In genomic region chr7:130732980-130733865, GRCh38 we compare ENCODE assay signal across 8 cellular contexts. TPM values are rescaled to one million over a fixed set of nuclear protein-coding genes. Genes with fewer than 3 reads are reported as not detected.
DNase-seq lines count a peak whose midpoint lies in the region; ATAC-seq and TF ChIP-seq lines count a peak whose summit lies in the region.

No MANE protein-coding gene starts in this region.

- peaks cover 0 to 18% (median 12%) of the 10 kb centered on the region in 5 donors for H3K9me3 Mint-ChIP-seq in CD8-positive, alpha-beta memory T cell

- TF ChIP-seq CTCF in WERI-Rb-1 (IDR thresholded peaks at IDR 0.05; ENCODE audit: low read depth, low read length) (peak; percentile 37), epithelial cell of proximal tubule (conservative IDR thresholded peaks at IDR 0.05; ENCODE audit: low read depth, low read length) (no peak)

- no peaks in the 10 kb centered on the region for H3K9me3 ChIP-seq in CD8-positive, alpha-beta memory T cell (ENCODE audit: low read length)
- H3K9me3 ChIP-seq in WERI-Rb-1 (ENCODE audit: severe bottlenecking) (no peaks in the 10 kb centered on the region), neuron (ENCODE audit: low read length) (peaks cover 17% of the 10 kb centered on the region)

- DNase-seq in CD8-positive, alpha-beta memory T cell: peak in 1 of 5 donors; percentile 24
- peak; percentile 22 for DNase-seq in HPDE6-E6E7 (ENCODE audit: extremely low spot score)
- peak; percentile 72 for DNase-seq in WERI-Rb-1
- no peak for DNase-seq in epithelial cell of proximal tubule (ENCODE audit: low read depth)
- DNase-seq in anterior cingulate cortex (lab: John Stamatoyannopoulos, UW): no peak

- no peak overlapping the region for H3K27ac ChIP-seq in CD8-positive, alpha-beta memory T cell (ENCODE audit: low read depth, low read length)
- peak overlapping the region; percentile 44; the same call in 1 of the 2 replicates for H3K27ac ChIP-seq in WERI-Rb-1

- CTCF ChIA-PET in CD8-positive, alpha-beta memory T cell (lab: Charles Lee): no interaction called here

- H3K4me1 Mint-ChIP-seq in CD8-positive, alpha-beta memory T cell: peaks cover 6 to 15% (median 11%) of the 10 kb centered on the region in 3 donors

- peak overlapping the region in 2 of 8 donors; percentile 31 to 91 for H3K27ac Mint-ChIP-seq in CD8-positive, alpha-beta memory T cell

- no peak overlapping the region for H3K4me3 ChIP-seq in CD8-positive, alpha-beta memory T cell (ENCODE audit: low read length)
- H3K4me3 ChIP-seq in WERI-Rb-1 (ENCODE audit: low read depth, low read length) (peak overlapping the region; percentile 75), epithelial cell of proximal tubule (ENCODE audit: low read depth, low read length) (peak overlapping the region; percentile 60), neuron (ENCODE audit: low read length) (peak overlapping the region; percentile 47)

- no peak for ATAC-seq in GM18870 (IDR thresholded peaks at IDR 0.05; ENCODE audit: unreplicated experiment)
- no peak for ATAC-seq in HG03457 (IDR thresholded peaks at IDR 0.05; ENCODE audit: unreplicated experiment)

- peaks cover 44% of the 10 kb centered on the region for H3K27me3 ChIP-seq in CD8-positive, alpha-beta memory T cell (ENCODE audit: insufficient read depth, low read length, poor library complexity, severe bottlenecking)
- no peaks in the 10 kb centered on the region for H3K27me3 ChIP-seq in WERI-Rb-1 (ENCODE audit: insufficient read depth, low read depth, severe bottlenecking)
- peaks cover 44% of the 10 kb centered on the region for H3K27me3 ChIP-seq in neuron (ENCODE audit: insufficient read depth, low read length)

- H3K4me1 ChIP-seq in CD8-positive, alpha-beta memory T cell (ENCODE audit: insufficient read depth, low read length): no peaks in the 10 kb centered on the region
- no peaks in the 10 kb centered on the region for H3K4me1 ChIP-seq in neuron (ENCODE audit: insufficient read depth, low read length)

- peak overlapping the region; percentile 65 to 79 (median 76) for H3K4me3 Mint-ChIP-seq in CD8-positive, alpha-beta memory T cell

- no peaks in the 10 kb centered on the region for H3K36me3 Mint-ChIP-seq in CD8-positive, alpha-beta memory T cell

- H2AFZ ChIP-seq in neuron (ENCODE audit: low read depth, low read length): peak overlapping the region; percentile 78

- peaks cover 75 to 88% of the 10 kb centered on the region in 2 donors for H3K27me3 Mint-ChIP-seq in CD8-positive, alpha-beta memory T cell

- POLR2A ChIA-PET in CD8-positive, alpha-beta memory T cell (lab: Charles Lee): no interaction called here

- H3K36me3 ChIP-seq in CD8-positive, alpha-beta memory T cell (ENCODE audit: insufficient read depth, low read length): no peaks in the 10 kb centered on the region
- H3K36me3 ChIP-seq in WERI-Rb-1 (no peaks in the 10 kb centered on the region), neuron (ENCODE audit: insufficient read depth, low read length) (no peaks in the 10 kb centered on the region)

RNA-seq across cellular contexts. Expression of gene KLF14, which starts 0.8 kb away (rescaled TPM):
- total RNA-seq in CD8-positive, alpha-beta memory T cell: not detected
- polyA plus RNA-seq in CD8-positive, alpha-beta memory T cell: not detected
- total RNA-seq in epithelial cell of proximal tubule: 0.14 TPM in 1 of 2 replicates, not detected in the other

RNA-seq across cellular contexts. Expression of gene TSGA13, which starts 46.9 kb away (rescaled TPM):
- total RNA-seq in CD8-positive, alpha-beta memory T cell: not detected
- not detected for polyA plus RNA-seq in CD8-positive, alpha-beta memory T cell
- not detected in 2 replicates for total RNA-seq in epithelial cell of proximal tubule

Comparison
In these comparisons a context has a peak if more than half of its experiments do, and no peak if none do; other contexts are left out.
1. DNase-seq: peak in HPDE6-E6E7 (single experiment) and WERI-Rb-1 (single experiment); none in epithelial cell of proximal tubule (single experiment) and anterior cingulate cortex (0 of 58).